17 cellular contexts compared by ENCODE assay signal in genomic region chr1:12141533-12141855, GRCh38.
"Had no signal": no experiment of that assay in that cellular context is flagged by ENCODE, and none has a peak within 500 bp of the region (broad histone marks: within the 10 kb centered on the region; RNA-seq: fewer than 3 reads in every experiment).

No MANE protein-coding gene starts in this region.

- DNase-seq: activated CD8-positive, alpha-beta memory T cell treated with anti-CD3 and anti-CD28 coated beads for 24 hours; activated CD8-positive, alpha-beta memory T cell treated with anti-CD3 and anti-CD28 coated beads, Interleukin-2, amount 50 U/mL, for 48 hours; activated gamma-delta T cell; activated T-cell treated with anti-CD3 and anti-CD28 coated beads, Interleukin-2, amount 50 U/mL, for 48 hours; adrenal gland; dermis blood vessel endothelial cell; effector memory CD8-positive, alpha-beta T cell; stimulated activated CD4-positive, alpha-beta T cell treated with anti-CD3 and anti-CD28 coated beads, Interleukin-4, amount 100 ng/mL, for 1 hour; testis; upper lobe of right lung had no signal

- H3K36me3 Mint-ChIP-seq: mesothelial cell of epicardium had no signal

- H3K27me3 ChIP-seq: adrenal gland, hepatocyte, pancreas, right lobe of liver, testis, upper lobe of right lung had no signal

- H3K4me1 ChIP-seq: pancreas had no signal

- H3K27me3 Mint-ChIP-seq: effector memory CD8-positive, alpha-beta T cell had no signal

- H3K27ac ChIP-seq: adrenal gland, hepatocyte, pancreas, right lobe of liver, testis, upper lobe of right lung had no signal

- H3K79me2 ChIP-seq: hepatocyte had no signal

- H3K36me3 ChIP-seq: adrenal gland, pancreas, right lobe of liver, upper lobe of right lung had no signal

- H3K9me3 ChIP-seq: adrenal gland, pancreas, right lobe of liver, testis, upper lobe of right lung had no signal

- H2AFZ ChIP-seq: hepatocyte had no signal

- H3K4me3 Mint-ChIP-seq: effector memory CD8-positive, alpha-beta T cell; mesothelial cell of epicardium; nephron progenitor cell had no signal

- H3K27ac Mint-ChIP-seq: activated naive CD4-positive, alpha-beta T cell treated with anti-CD3 and anti-CD28 coated beads, Interleukin-2, amount 50 U/mL, for 72 hours; effector memory CD8-positive, alpha-beta T cell; mesothelial cell of epicardium had no signal

- H3K4me3 ChIP-seq: adrenal gland, hepatocyte, pancreas, right lobe of liver, smooth muscle cell, testis, upper lobe of right lung had no signal

- H3K9me3 Mint-ChIP-seq: activated naive CD4-positive, alpha-beta T cell treated with anti-CD3 and anti-CD28 coated beads, Interleukin-2, amount 50 U/mL, for 72 hours; effector memory CD8-positive, alpha-beta T cell; mesothelial cell of epicardium; nephron progenitor cell had no signal

- H3K4me2 ChIP-seq: hepatocyte, smooth muscle cell had no signal
